ENCODE assay signal across 14 cellular contexts in genomic region chr11:118896472-118896913, GRCh38. TPM values are rescaled to one million over a fixed set of nuclear protein-coding genes. Genes with fewer than 3 reads are reported as not detected.
DNase-seq lines count a peak whose midpoint lies in the region; ATAC-seq and TF ChIP-seq lines count a peak whose summit lies in the region.
"Had no signal": no experiment of that assay in that cellular context is flagged by ENCODE, and none has a peak within 500 bp of the region (broad histone marks: within the 10 kb centered on the region; RNA-seq: fewer than 3 reads in every experiment).

No MANE protein-coding gene starts in this region.

- CTCF ChIA-PET in Panc1 (lab: Charles Lee): interaction anchor here (0.6 kb wide), 1 partner anchor 21 kb away, joined by 3 read pairs; no protein-coding TSS in a partner anchor

- in situ Hi-C loops in Panc1 (cut with HindIII; ENCODE audit: low pct_unique_long_range_greater_than_20kb, low sequenced_read_pairs): no loop called here

- no peak overlapping the region for H3K4me3 ChIP-seq in Panc1 (ENCODE audit: low read depth in 2 of 2, low read length in 2 of 2)
- H3K4me3 ChIP-seq in tibial artery: no peak overlapping the region

- H3K4me1 Mint-ChIP-seq in activated naive CD4-positive, alpha-beta T cell treated with anti-CD3 and anti-CD28 coated beads, Interleukin-2, amount 50 U/mL, for 24 hours: peaks cover 67% of the 10 kb centered on the region
- H3K4me1 Mint-ChIP-seq in immature natural killer cell: peaks cover 38 to 39% of the 10 kb centered on the region in 2 donors

- H3K4me1 ChIP-seq in Panc1 (ENCODE audit: control insufficient read depth, insufficient read depth, low read length): peaks cover 58% of the 10 kb centered on the region
- H3K4me1 ChIP-seq in tibial artery: peaks cover 0 to 45% (median 7%) of the 10 kb centered on the region in 4 donors

- peak overlapping the region; percentile 78 for H3K27ac ChIP-seq in Panc1 (ENCODE audit: low read length)
- peak overlapping the region; percentile 25 to 46 for H3K27ac ChIP-seq in tibial artery
- H3K27ac ChIP-seq: C4-2B had no signal

- H3K27me3 ChIP-seq in Panc1 (ENCODE audit: control insufficient read depth, insufficient read depth, low read length) (no peaks in the 10 kb centered on the region), tibial artery (no peaks in the 10 kb centered on the region)

- no peaks in the 10 kb centered on the region for H3K9me3 ChIP-seq in Panc1 (ENCODE audit: control insufficient read depth, insufficient read depth, low read depth, low read length)
- H3K9me3 ChIP-seq in tibial artery: no peaks in the 10 kb centered on the region

- TF ChIP-seq CTCF in Panc1 (IDR thresholded peaks at IDR 0.05) (no peak), tibial artery (IDR thresholded peaks at IDR 0.05) (no peak)

- H3K36me3 ChIP-seq in Panc1 (ENCODE audit: control insufficient read depth, insufficient read depth, low read length) (no peaks in the 10 kb centered on the region), tibial artery (peaks cover 30 to 81% (median 68%) of the 10 kb centered on the region in 3 donors)

- BruUV-seq in Panc1 (replicated peaks; lab: Mats Ljungman, UMichigan): no TSS peak

- no peaks in the 10 kb centered on the region for H3K9me3 Mint-ChIP-seq in activated naive CD4-positive, alpha-beta T cell treated with anti-CD3 and anti-CD28 coated beads, Interleukin-2, amount 50 U/mL, for 24 hours
- peaks cover 0 to 2% (median 0%) of the 10 kb centered on the region in 6 donors for H3K9me3 Mint-ChIP-seq in immature natural killer cell

- POLR2A ChIA-PET in Panc1 (lab: Charles Lee): no interaction called here

- no peak for DNase-seq in activated naive CD4-positive, alpha-beta T cell treated with anti-CD3 and anti-CD28 coated beads, Interleukin-2, amount 50 U/mL, for 16 hours
- no peak for DNase-seq in Panc1 (ENCODE audit: low read depth, low spot score)
- DNase-seq in immature natural killer cell: no peak
- no peak for DNase-seq in tibial artery
- DNase-seq in NCI-H748 treated with DMSO at 0.1 percent for 48 hours (lab: John Stamatoyannopoulos, UW): no peak
- DNase-seq in NCI-H2081 treated with DMSO at 0.1 percent for 48 hours (lab: John Stamatoyannopoulos, UW): no peak
- DNase-seq: central memory CD4-positive, alpha-beta T cell; NCI-H1105; NK-92 treated with Interleukin-12 subunit alpha and Interleukin-12 subunit beta, amount 100 ng/mL, for 24 hours had no signal

- ATAC-seq in Panc1 (peak; percentile 43), HG03439 (IDR thresholded peaks at IDR 0.05; ENCODE audit: unreplicated experiment) (no peak)

- intact Hi-C loops in Panc1 (cut with micrococcal nuclease; ENCODE audit: unreplicated experiment) (loop anchor here (5.0 kb wide), 1 partner anchor 36 kb away; no protein-coding TSS in a partner anchor), tibial artery (cut with DNase I; ENCODE audit: low total_unique reads) (no loop called here)

- peak overlapping the region; percentile 91 for H3K27ac Mint-ChIP-seq in activated naive CD4-positive, alpha-beta T cell treated with anti-CD3 and anti-CD28 coated beads, Interleukin-2, amount 50 U/mL, for 24 hours
- H3K27ac Mint-ChIP-seq in immature natural killer cell: peak overlapping the region; percentile 19 to 65 (median 56)

- no peaks in the 10 kb centered on the region for H3K27me3 Mint-ChIP-seq in activated naive CD4-positive, alpha-beta T cell treated with anti-CD3 and anti-CD28 coated beads, Interleukin-2, amount 50 U/mL, for 24 hours
- peaks cover 7 to 18% (median 15%) of the 10 kb centered on the region in 3 donors for H3K27me3 Mint-ChIP-seq in immature natural killer cell (ENCODE audit: low read depth in 3 of 3)

- peaks cover 8% of the 10 kb centered on the region for H3K36me3 Mint-ChIP-seq in activated naive CD4-positive, alpha-beta T cell treated with anti-CD3 and anti-CD28 coated beads, Interleukin-2, amount 50 U/mL, for 24 hours
- H3K36me3 Mint-ChIP-seq in immature natural killer cell: peaks cover 0 to 6% (median 0%) of the 10 kb centered on the region in 3 donors

- H3K4me3 Mint-ChIP-seq in activated naive CD4-positive, alpha-beta T cell treated with anti-CD3 and anti-CD28 coated beads, Interleukin-2, amount 50 U/mL, for 24 hours: no peak overlapping the region
- H3K4me3 Mint-ChIP-seq in immature natural killer cell: no peak overlapping the region

RNA-seq across cellular contexts. Expression of gene CXCR5, which starts 12.8 kb away (rescaled TPM):
- total RNA-seq in Panc1 (2021; ENCODE audit: unreplicated experiment): not detected
- polyA plus RNA-seq in Panc1 (2012; ENCODE audit: insufficient read length): not detected
- under 1 TPM in 2 of 3 donors, not detected in 1; 0.05 to 0.30 TPM for polyA plus RNA-seq in immature natural killer cell
- polyA plus RNA-seq: neural cell had no signal

RNA-seq across cellular contexts. Expression of gene BCL9L, which starts 29.2 kb away (rescaled TPM):
- total RNA-seq in Panc1 (2021; ENCODE audit: unreplicated experiment): 234 TPM
- 207 TPM for polyA plus RNA-seq in Panc1 (2012; ENCODE audit: insufficient read length)
- polyA plus RNA-seq in immature natural killer cell: 10 to 100 TPM in 1 of 3 donors, 1 to 10 TPM in 1, not detected in 1; 2.2 to 10.5 TPM

RNA-seq across cellular contexts. Expression of gene UPK2, which starts 59.6 kb away (rescaled TPM):
- 0.92 TPM for total RNA-seq in Panc1 (2021; ENCODE audit: unreplicated experiment)
- polyA plus RNA-seq in Panc1 (2012; ENCODE audit: insufficient read length): 4.6 TPM
- polyA plus RNA-seq in immature natural killer cell: 1 to 10 TPM in 1 of 3 donors, under 1 TPM in 1, not detected in 1; 0.81 to 1.4 TPM
- total RNA-seq: T-helper 2 cell treated with Interferon-gamma antibody and Interleukin-4, amounts not matched to agents 100 ng/mL and 5 ng/mL, for 36 hours had no signal
- polyA plus RNA-seq: neural cell had no signal
